Comparison of ENCODE assay signal across 1 cellular context in genomic region chr16:27253526-27253930, GRCh38.
TF ChIP-seq lines count a peak whose summit lies in the region.

No MANE protein-coding gene starts in this region.

TF ChIP-seq in K562, 482 proteins besides CTCF, POLR2A, EP300 and RAD21 (continued from another document):
- TF ChIP-seq JUND (IDR thresholded peaks at IDR 0.05; ENCODE audit: borderline replicate concordance, low read depth, low read length): peak; percentile 81; the same call in 1 of the 2 replicates
- peak; percentile 40; the same call in 1 of the 3 replicates for TF ChIP-seq JUND (tag; IDR thresholded peaks at IDR 0.05; ENCODE audit: borderline replicate concordance, low read depth, low read length)
- peak; percentile 81 for TF ChIP-seq ATF3 (IDR thresholded peaks at IDR 0.05)
- TF ChIP-seq ATF3 (CRISPR knock-in tag; conservative IDR thresholded peaks at IDR 0.05): no peak
- TF ChIP-seq ZFP36 (IDR thresholded peaks at IDR 0.05; ENCODE audit: low read depth, low read length, partially characterized antibody): no peak
- TF ChIP-seq PRMT5 (CRISPR knock-in tag; IDR thresholded peaks at IDR 0.05): no peak
- TF ChIP-seq FOSL1 (tag; conservative IDR thresholded peaks at IDR 0.05): peak; percentile 94
- TF ChIP-seq DACH1 (IDR thresholded peaks at IDR 0.05; ENCODE audit: partially characterized antibody): no peak
